ENCODE assay signal across 14 cellular contexts in the genomic region with DNA sequence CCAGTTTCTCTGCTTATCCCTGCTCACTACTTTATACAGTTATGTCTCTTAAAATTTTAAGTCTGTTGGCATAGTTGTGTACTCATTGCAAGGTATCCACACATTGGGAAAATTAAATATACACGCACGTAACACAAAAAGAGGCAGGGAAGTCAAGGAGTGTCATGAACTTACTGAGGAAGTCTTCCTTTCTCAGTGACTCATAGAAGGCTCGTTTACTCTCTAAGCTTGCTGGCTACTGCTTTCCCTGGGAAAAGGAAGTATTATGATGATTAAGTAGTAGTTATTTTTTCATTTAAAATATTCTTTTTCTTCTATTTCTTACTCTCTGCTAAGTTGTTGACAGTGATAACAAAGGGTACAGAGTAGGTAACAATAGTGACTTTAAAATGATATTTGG.
A peak's percentile ranks its signal among the peaks of the same experiment; 100 is the strongest.
DNase-seq lines count a peak whose midpoint lies in the region; ATAC-seq and TF ChIP-seq lines count a peak whose summit lies in the region.
"Had no signal": no experiment of that assay in that cellular context is flagged by ENCODE, and none has a peak within 500 bp of the region (broad histone marks: within the 10 kb centered on the region; RNA-seq: fewer than 3 reads in every experiment).

No MANE protein-coding gene starts in this region.

- H2BK120ac ChIP-seq in mesenchymal stem cell (ENCODE audit: low read depth, low read length): no peak overlapping the region

- peaks cover 32% of the 10 kb centered on the region for H3K79me1 ChIP-seq in mesenchymal stem cell (replicated peaks; ENCODE audit: low read length, poor library complexity, severe bottlenecking)

- peaks cover 12% of the 10 kb centered on the region for H3K36me3 Mint-ChIP-seq in endothelial cell (ENCODE audit: low read depth, unreplicated experiment)

- H2BK12ac ChIP-seq in mesenchymal stem cell (ENCODE audit: low read length in 2 of 2): no peak overlapping the region

- no peak overlapping the region for H3K4me3 ChIP-seq in mesenchymal stem cell (ENCODE audit: insufficient read depth in 1 of 2, low read depth in 1 of 2, low read length in 2 of 2)
- H3K4me3 ChIP-seq: BLaER1 treated with 17β-estradiol and CSF1 and Interleukin-3, amounts not matched to agents 10 nM and 100 nM had no signal

- no peak overlapping the region for H3K27ac ChIP-seq in mesenchymal stem cell (ENCODE audit: low read length, poor library complexity, severe bottlenecking)
- H3K27ac ChIP-seq: BLaER1 treated with 17β-estradiol and CSF1 and Interleukin-3, amounts not matched to agents 10 nM and 100 nM; parathyroid adenoma had no signal

- peaks cover 2% of the 10 kb centered on the region for H3K4me1 ChIP-seq in mesenchymal stem cell (ENCODE audit: control insufficient read depth, insufficient read depth, low read depth, low read length)
- H3K4me1 ChIP-seq: parathyroid adenoma had no signal

- H3K4me3 Mint-ChIP-seq in endothelial cell (ENCODE audit: unreplicated experiment): no peak overlapping the region
- H3K4me3 Mint-ChIP-seq: activated CD8-positive, alpha-beta T cell treated with anti-CD3 and anti-CD28 coated beads, Interleukin-2, amount 10 ng/mL, durations not matched to agents 7 days and 5 days; memory B cell had no signal

- peak overlapping the region; percentile 15 for H3K27ac Mint-ChIP-seq in endothelial cell (ENCODE audit: unreplicated experiment)
- H3K27ac Mint-ChIP-seq: activated CD8-positive, alpha-beta T cell treated with anti-CD3 and anti-CD28 coated beads, Interleukin-2, amount 10 ng/mL, durations not matched to agents 7 days and 5 days had no signal

- no peak overlapping the region for H3K4ac ChIP-seq in mesenchymal stem cell (ENCODE audit: low read depth in 1 of 2, low read length in 2 of 2)

- no peak overlapping the region for H3K4me2 ChIP-seq in mesenchymal stem cell (ENCODE audit: low read length, poor library complexity, severe bottlenecking)

- H3K36me3 ChIP-seq in mesenchymal stem cell (ENCODE audit: control insufficient read depth in 1 of 2, insufficient read depth in 2 of 2, low read depth in 1 of 2, low read length in 2 of 2): peaks cover 0 to 3% of the 10 kb centered on the region in 2 experiments

- H3K9me3 ChIP-seq in mesenchymal stem cell (ENCODE audit: control insufficient read depth, low read length): peaks cover 5% of the 10 kb centered on the region

- no peak overlapping the region for H2AK5ac ChIP-seq in mesenchymal stem cell (ENCODE audit: low read length, severe bottlenecking)

- no peak overlapping the region for H2BK5ac ChIP-seq in mesenchymal stem cell (ENCODE audit: low read depth, low read length, poor library complexity, severe bottlenecking)

- WGBS in mesenchymal stem cell: 0% methylated on average over 2 of the region's 3 CpGs

- H3K18ac ChIP-seq in mesenchymal stem cell (ENCODE audit: low read depth in 1 of 2, low read length in 2 of 2): no peak overlapping the region

- H3K23ac ChIP-seq in mesenchymal stem cell (ENCODE audit: low read length in 2 of 2): no peak overlapping the region

- H3K14ac ChIP-seq in mesenchymal stem cell (ENCODE audit: low read length in 2 of 2): no peak overlapping the region

- H3K9ac ChIP-seq in mesenchymal stem cell (ENCODE audit: low read length): no peak overlapping the region
- H3K9ac ChIP-seq: BLaER1 treated with 17β-estradiol and CSF1 and Interleukin-3, amounts not matched to agents 10 nM and 100 nM; parathyroid adenoma had no signal

- no peak overlapping the region for H2AFZ ChIP-seq in mesenchymal stem cell (ENCODE audit: low read depth, low read length)
- H2AFZ ChIP-seq: parathyroid adenoma had no signal

- DNase-seq in AG20443 (ENCODE audit: low spot score): peak; percentile 35
- peak; percentile 50 for DNase-seq in NCI-H226
- no peak for DNase-seq in endothelial cell (ENCODE audit: low spot score)
- DNase-seq in mesenchymal stem cell: peak; percentile 79
- no peak for DNase-seq in germinal center (ENCODE audit: low spot score)
- DNase-seq in HuH-7 (ENCODE audit: low spot score): no peak
- DNase-seq: activated CD8-positive, alpha-beta T cell treated with anti-CD3 and anti-CD28 coated beads, Interleukin-2, amount 10 ng/mL, durations not matched to agents 7 days and 5 days; hippocampal formation; stimulated activated naive CD4-positive, alpha-beta T cell treated with Interleukin-2 at 50 U/mL for 16 hours had no signal

- H4K8ac ChIP-seq in mesenchymal stem cell (ENCODE audit: low read length): no peak overlapping the region

- ATAC-seq in GM19324 (IDR thresholded peaks at IDR 0.05; ENCODE audit: low FRiP score, unreplicated experiment): no peak
- ATAC-seq in HG03439 (IDR thresholded peaks at IDR 0.05; ENCODE audit: unreplicated experiment): no peak
- ATAC-seq: activated CD8-positive, alpha-beta T cell treated with anti-CD3 and anti-CD28 coated beads, Interleukin-2, amount 10 ng/mL, durations not matched to agents 7 days and 5 days had no signal

- no peak overlapping the region for H2BK15ac ChIP-seq in mesenchymal stem cell (ENCODE audit: low read depth, poor library complexity, severe bottlenecking)

- no peak for TF ChIP-seq CTCF in endothelial cell (IDR thresholded peaks at IDR 0.05; ENCODE audit: unreplicated experiment)

- no peaks in the 10 kb centered on the region for H3K9me3 Mint-ChIP-seq in endothelial cell (ENCODE audit: unreplicated experiment)

- H3K27me3 Mint-ChIP-seq in endothelial cell (ENCODE audit: unreplicated experiment): peaks cover 2% of the 10 kb centered on the region
- H3K27me3 Mint-ChIP-seq: memory B cell had no signal

- H3K27me3 ChIP-seq in mesenchymal stem cell (ENCODE audit: control insufficient read depth in 1 of 2, insufficient read depth in 1 of 2, low read length in 2 of 2): no peaks in the 10 kb centered on the region
- H3K27me3 ChIP-seq: BLaER1 treated with 17β-estradiol and CSF1 and Interleukin-3, amounts not matched to agents 10 nM and 100 nM had no signal

- H3K4me1 Mint-ChIP-seq in endothelial cell (ENCODE audit: unreplicated experiment): peaks cover 3% of the 10 kb centered on the region

- H4K91ac ChIP-seq in mesenchymal stem cell (ENCODE audit: low read length): no peak overlapping the region

Comparison
In these comparisons a context has a peak if more than half of its experiments do, and no peak if none do; other contexts are left out.
1. DNase-seq: peak in AG20443 (single experiment), NCI-H226 (single experiment) and mesenchymal stem cell (single experiment); none in endothelial cell (single experiment), germinal center (single experiment) and HuH-7 (single experiment).